ENCODE assay signal across 19 cellular contexts in the genomic region with DNA sequence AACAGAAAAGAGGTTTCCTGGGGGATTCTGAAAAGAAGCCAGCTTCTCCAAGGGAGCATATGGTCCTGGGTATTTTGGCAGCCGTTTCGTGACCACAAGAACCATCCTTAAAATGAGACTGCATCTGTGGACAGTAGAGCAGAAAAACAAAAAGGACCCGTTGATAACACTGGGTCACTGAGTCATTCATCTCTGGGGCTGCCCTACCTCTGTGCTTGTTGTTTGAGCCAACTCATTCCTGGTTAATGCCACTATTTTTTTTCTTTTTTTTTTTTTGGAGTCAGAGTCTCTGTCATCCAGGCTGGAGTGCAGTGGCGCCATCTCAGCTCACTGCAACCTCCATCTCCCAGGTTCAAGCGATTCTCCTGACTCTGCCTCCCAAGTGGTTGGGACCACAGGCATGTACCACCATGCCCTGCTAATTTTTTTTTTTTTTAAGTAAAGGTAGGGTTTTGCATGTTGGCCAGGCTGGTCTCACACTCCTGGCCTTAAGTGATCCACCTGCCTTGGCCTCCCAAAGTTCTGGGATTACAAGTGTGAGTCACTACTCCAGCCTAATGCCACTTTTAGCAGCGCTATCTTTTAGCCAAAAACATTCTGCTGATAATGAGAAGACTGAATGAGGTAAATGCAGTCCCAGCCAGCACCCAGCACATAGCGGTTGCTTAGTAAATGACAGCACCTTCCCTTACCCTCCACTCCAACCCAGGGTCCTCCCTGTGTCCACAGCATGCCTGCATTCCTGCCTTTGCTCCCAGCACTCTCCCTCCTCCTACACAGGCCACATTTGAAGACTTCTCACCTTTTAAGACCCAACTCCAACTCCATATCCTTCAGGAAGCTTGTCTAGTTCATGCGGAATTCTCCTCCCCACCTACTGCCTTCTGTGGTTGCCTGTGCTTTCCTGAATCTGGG. TPM values are rescaled to one million over a fixed set of nuclear protein-coding genes. Genes with fewer than 3 reads are reported as not detected.
DNase-seq lines count a peak whose midpoint lies in the region; ATAC-seq and TF ChIP-seq lines count a peak whose summit lies in the region.
"Had no signal": no experiment of that assay in that cellular context is flagged by ENCODE, and none has a peak within 500 bp of the region (broad histone marks: within the 10 kb centered on the region; RNA-seq: fewer than 3 reads in every experiment).

No MANE protein-coding gene starts in this region.

- ATAC-seq in GM18868 (IDR thresholded peaks at IDR 0.05; ENCODE audit: unreplicated experiment): no peak
- no peak for ATAC-seq in activated CD8-positive, alpha-beta memory T cell treated with anti-CD3 and anti-CD28 coated beads, Interleukin-2, amount 10 ng/mL, durations not matched to agents 7 days and 5 days
- ATAC-seq in GM18502 (IDR thresholded peaks at IDR 0.05; ENCODE audit: poor library complexity, unreplicated experiment): no peak
- ATAC-seq: activated naive CD8-positive, alpha-beta T cell treated with anti-CD3 and anti-CD28 coated beads, Interleukin-2, amount 50 U/mL, for 24 hours; lower lobe of right lung; natural killer cell had no signal

- H3K4me1 Mint-ChIP-seq in activated CD8-positive, alpha-beta memory T cell treated with anti-CD3 and anti-CD28 coated beads, Interleukin-2, amount 10 ng/mL, durations not matched to agents 7 days and 5 days: no peaks in the 10 kb centered on the region
- H3K4me1 Mint-ChIP-seq: activated CD4-positive, alpha-beta T cell treated with anti-CD3 and anti-CD28 coated beads, Interleukin-2, amount 10 ng/mL, durations not matched to agents 7 days and 5 days; activated naive CD8-positive, alpha-beta T cell treated with anti-CD3 and anti-CD28 coated beads, Interleukin-2, amount 50 U/mL, for 24 hours; natural killer cell had no signal

- H3K27ac Mint-ChIP-seq in activated CD8-positive, alpha-beta memory T cell treated with anti-CD3 and anti-CD28 coated beads, Interleukin-2, amount 10 ng/mL, durations not matched to agents 7 days and 5 days: no peak overlapping the region
- H3K27ac Mint-ChIP-seq: activated CD4-positive, alpha-beta T cell treated with anti-CD3 and anti-CD28 coated beads, Interleukin-2, amount 10 ng/mL, durations not matched to agents 7 days and 5 days; activated naive CD8-positive, alpha-beta T cell treated with anti-CD3 and anti-CD28 coated beads, Interleukin-2, amount 50 U/mL, for 24 hours; natural killer cell had no signal

- in situ Hi-C loops in ACHN (cut with HindIII; ENCODE audit: low pct_ligation_motif_present, low pct_unique_long_range_greater_than_20kb, low sequenced_read_pairs): no loop called here

- DNase-seq in ACHN: peak; percentile 21
- peak; percentile 97 for DNase-seq in RPMI7951 (ENCODE audit: low read depth)
- peak; percentile 38 to 45 for DNase-seq in foreskin fibroblast
- no peak for DNase-seq in activated CD8-positive, alpha-beta memory T cell treated with anti-CD3 and anti-CD28 coated beads, Interleukin-2, amount 10 ng/mL, durations not matched to agents 7 days and 5 days
- no peak for DNase-seq in SK-N-DZ (ENCODE audit: low spot score)
- DNase-seq: activated CD4-positive, alpha-beta T cell treated with anti-CD3 and anti-CD28 coated beads, Interleukin-2, amount 10 ng/mL, durations not matched to agents 7 days and 5 days; activated naive CD8-positive, alpha-beta T cell treated with anti-CD3 and anti-CD28 coated beads, Interleukin-2, amount 50 U/mL, for 24 hours; effector memory CD4-positive, alpha-beta T cell; lower lobe of right lung; natural killer cell; NCI-H2029 treated with DMSO at 0.1 percent for 48 hours; NCI-H774; SHP77 treated with DMSO at 0.1 percent for 48 hours; stimulated activated CD4-positive, alpha-beta T cell treated with anti-CD3 and anti-CD28 coated beads, Interleukin-15, amount 100 ng/mL, for 24 hours; T1000 had no signal

- TF ChIP-seq CTCF in HEK293 (tag by site-specific recombination; IDR thresholded peaks at IDR 0.05) (no peak), foreskin fibroblast (IDR thresholded peaks at IDR 0.05; ENCODE audit: low read depth, low read length) (no peak)

- H3K4me3 Mint-ChIP-seq in activated CD8-positive, alpha-beta memory T cell treated with anti-CD3 and anti-CD28 coated beads, Interleukin-2, amount 10 ng/mL, durations not matched to agents 7 days and 5 days: no peak overlapping the region
- H3K4me3 Mint-ChIP-seq: activated CD4-positive, alpha-beta T cell treated with anti-CD3 and anti-CD28 coated beads, Interleukin-2, amount 10 ng/mL, durations not matched to agents 7 days and 5 days; activated naive CD8-positive, alpha-beta T cell treated with anti-CD3 and anti-CD28 coated beads, Interleukin-2, amount 50 U/mL, for 24 hours; natural killer cell had no signal

- no peak overlapping the region for H3K4me3 ChIP-seq in HEK293 (ENCODE audit: low read depth, low read length)
- no peak overlapping the region for H3K4me3 ChIP-seq in foreskin fibroblast (ENCODE audit: low read depth in 1 of 2, low read length in 2 of 2)
- H3K4me3 ChIP-seq: lower lobe of right lung had no signal

- H3K27ac ChIP-seq in HEK293 (ENCODE audit: extremely low read depth, low read depth, low read length): peak overlapping the region; percentile 52; the same call in 1 of the 2 replicates
- H3K27ac ChIP-seq: HL-60, lower lobe of right lung had no signal

- no peaks in the 10 kb centered on the region for H3K9me3 ChIP-seq in HEK293 (ENCODE audit: control insufficient read depth, insufficient read depth, low read depth, low read length)
- H3K9me3 ChIP-seq: lower lobe of right lung had no signal

- peaks cover 18% of the 10 kb centered on the region for H3K4me1 ChIP-seq in HEK293 (ENCODE audit: control insufficient read depth, insufficient read depth, low read length)
- H3K4me1 ChIP-seq: lower lobe of right lung had no signal

- CTCF ChIA-PET in HEK293 (lab: Yijun Ruan, JAX): interaction anchor here (0.6 to 2.1 kb wide), 11 partner anchors 14 to 1748 kb away, joined by 3 to 9 read pairs (median 3); no protein-coding TSS in a partner anchor
- CTCF ChIA-PET in activated CD8-positive, alpha-beta memory T cell treated with anti-CD3 and anti-CD28 coated beads, Interleukin-2, amount 10 ng/mL, durations not matched to agents 7 days and 5 days (lab: Charles Lee): no interaction called here

- POLR2A ChIA-PET in HEK293 (lab: Yijun Ruan, JAX): interaction anchor here (1.0 to 3.4 kb wide), 2 partner anchors 9 to 21 kb away, joined by 3 to 20 read pairs; a partner anchor contains a TSS

- H3K9me3 Mint-ChIP-seq in activated CD8-positive, alpha-beta memory T cell treated with anti-CD3 and anti-CD28 coated beads, Interleukin-2, amount 10 ng/mL, durations not matched to agents 7 days and 5 days (ENCODE audit: low read depth): no peaks in the 10 kb centered on the region
- H3K9me3 Mint-ChIP-seq: activated CD4-positive, alpha-beta T cell treated with anti-CD3 and anti-CD28 coated beads, Interleukin-2, amount 10 ng/mL, durations not matched to agents 7 days and 5 days; activated naive CD8-positive, alpha-beta T cell treated with anti-CD3 and anti-CD28 coated beads, Interleukin-2, amount 50 U/mL, for 24 hours; natural killer cell had no signal

- H3K36me3 Mint-ChIP-seq in activated CD8-positive, alpha-beta memory T cell treated with anti-CD3 and anti-CD28 coated beads, Interleukin-2, amount 10 ng/mL, durations not matched to agents 7 days and 5 days: no peaks in the 10 kb centered on the region
- H3K36me3 Mint-ChIP-seq: natural killer cell had no signal

- no peaks in the 10 kb centered on the region for H3K36me3 ChIP-seq in HEK293 (ENCODE audit: control insufficient read depth in 2 of 2, insufficient read depth in 1 of 2, low read length in 2 of 2)
- H3K36me3 ChIP-seq: lower lobe of right lung had no signal

- peaks cover 69% of the 10 kb centered on the region for H3K27me3 Mint-ChIP-seq in activated CD8-positive, alpha-beta memory T cell treated with anti-CD3 and anti-CD28 coated beads, Interleukin-2, amount 10 ng/mL, durations not matched to agents 7 days and 5 days

TF ChIP-seq in HEK293, 187 proteins besides CTCF, POLR2A, EP300 and RAD21 (continues in another document):
- TF ChIP-seq, protein P1, sequence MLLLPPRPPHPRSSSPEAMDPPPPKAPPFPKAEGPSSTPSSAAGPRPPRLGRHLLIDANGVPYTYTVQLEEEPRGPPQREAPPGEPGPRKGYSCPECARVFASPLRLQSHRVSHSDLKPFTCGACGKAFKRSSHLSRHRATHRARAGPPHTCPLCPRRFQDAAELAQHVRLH (tag by site-specific recombination; IDR thresholded peaks at IDR 0.05): 0 out of 2 replicates have a peak, but pooled peaks have one; percentile 7
- 0 out of 2 replicates have a peak, but pooled peaks have one; percentile 29 for TF ChIP-seq ZNF2 (tag by site-specific recombination; IDR thresholded peaks at IDR 0.05)
- TF ChIP-seq ZNF664 (tag by site-specific recombination; IDR thresholded peaks at IDR 0.05): peak; percentile 42; the same call in 1 of the 2 replicates
- peak; percentile 96 for TF ChIP-seq ZNF600 (tag by site-specific recombination; IDR thresholded peaks at IDR 0.05)
- no peak for TF ChIP-seq ZNF157 (tag by site-specific recombination; IDR thresholded peaks at IDR 0.05)
- TF ChIP-seq, protein P2, sequence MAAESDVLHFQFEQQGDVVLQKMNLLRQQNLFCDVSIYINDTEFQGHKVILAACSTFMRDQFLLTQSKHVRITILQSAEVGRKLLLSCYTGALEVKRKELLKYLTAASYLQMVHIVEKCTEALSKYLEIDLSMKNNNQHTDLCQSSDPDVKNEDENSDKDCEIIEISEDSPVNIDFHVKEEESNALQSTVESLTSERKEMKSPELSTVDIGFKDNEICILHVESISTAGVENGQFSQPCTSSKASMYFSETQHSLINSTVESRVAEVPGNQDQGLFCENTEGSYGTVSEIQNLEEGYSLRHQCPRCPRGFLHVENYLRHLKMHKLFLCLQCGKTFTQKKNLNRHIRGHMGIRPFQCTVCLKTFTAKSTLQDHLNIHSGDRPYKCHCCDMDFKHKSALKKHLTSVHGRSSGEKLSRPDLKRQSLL (tag by site-specific recombination; IDR thresholded peaks at IDR 0.05): peak; percentile 71; the same call in 1 of the 2 replicates

RNA-seq across cellular contexts. Expression of a gene that starts 9.1 kb away (rescaled TPM):
- total RNA-seq in RPMI7951 (2014; rRNA removed; shearing (Covaris generic)): 1.8 and 3.4 TPM in 2 replicates
- 1 to 10 TPM; 2.4 to 3.2 TPM for total RNA-seq in activated CD8-positive, alpha-beta memory T cell treated with anti-CD3 and anti-CD28 coated beads, Interleukin-2, amount 10 ng/mL, durations not matched to agents 7 days and 5 days
- polyA plus RNA-seq in SK-N-DZ (2014; cell fraction: cytosol; rRNA removed): 10.2 and 11.3 TPM in 2 replicates
- polyA plus RNA-seq in SK-N-DZ (2014; cell fraction: nucleus; rRNA removed): 19.9 and 23.2 TPM in 2 replicates
- total RNA-seq: natural killer cell had no signal

RNA-seq across cellular contexts. Expression of a gene that starts 16.2 kb away (rescaled TPM):
- total RNA-seq in RPMI7951 (2014; rRNA removed; shearing (Covaris generic)): 216 and 236 TPM in 2 replicates
- total RNA-seq in activated CD8-positive, alpha-beta memory T cell treated with anti-CD3 and anti-CD28 coated beads, Interleukin-2, amount 10 ng/mL, durations not matched to agents 7 days and 5 days: 100 to 1,000 TPM; 119 to 142 TPM
- 238 and 247 TPM in 2 replicates for polyA plus RNA-seq in SK-N-DZ (2014; cell fraction: cytosol; rRNA removed)
- 176 and 188 TPM in 2 replicates for polyA plus RNA-seq in SK-N-DZ (2014; cell fraction: nucleus; rRNA removed)

Comparison
In these comparisons a context has a peak if more than half of its experiments do, and no peak if none do; other contexts are left out.
1. DNase-seq: peak in ACHN (single experiment), RPMI7951 (single experiment) and foreskin fibroblast (2 of 2); none in activated CD8-positive, alpha-beta memory T cell treated with anti-CD3 and anti-CD28 coated beads, Interleukin-2, amount 10 ng/mL, durations not matched to agents 7 days and 5 days (single experiment) and SK-N-DZ (single experiment).